8 cellular contexts compared by ENCODE assay signal in genomic region chr5:138032572-138033274, GRCh38. TPM values are rescaled to one million over a fixed set of nuclear protein-coding genes. Genes with fewer than 3 reads are reported as not detected.
DNase-seq lines count a peak whose midpoint lies in the region; ATAC-seq and TF ChIP-seq lines count a peak whose summit lies in the region.

FAM13B (minus strand) TSS chr5:138033079; CDS start chr5:138019111, 13,968 bp downstream.

- H3K4me2 ChIP-seq in hepatocyte, result peak within 1 kb of the TSS; percentile 89

- H3K9me3 ChIP-seq in ascending aorta (no peaks in the 10 kb centered on the region), hepatocyte (ENCODE audit: low read depth) (no peaks in the 10 kb centered on the region)

- WGBS in hepatocyte (ENCODE audit: low lambda C conversion rate, missing lambda C conversion rate), result under 1% methylated on average over 52 of the region's 76 CpGs

- H3K4me1 ChIP-seq in ascending aorta (peaks cover 11 to 23% of the 10 kb centered on the region in 2 donors), hepatocyte (ENCODE audit: insufficient read depth) (peaks cover 19% of the 10 kb centered on the region)

- TF ChIP-seq CTCF in GM13976 (IDR thresholded peaks at IDR 0.05; ENCODE audit: borderline replicate concordance, control extremely low read depth, extremely low read depth, insufficient read depth, missing control alignments) (no peak), ascending aorta (IDR thresholded peaks at IDR 0.05) (peak in 1 of 3 experiments; percentile 4), hepatocyte (IDR thresholded peaks at IDR 0.05; ENCODE audit: poor library complexity) (no peak)

- H3K36me3 ChIP-seq in ascending aorta, result no peaks in the 10 kb centered on the region
- H3K36me3 ChIP-seq in hepatocyte (replicated peaks; ENCODE audit: insufficient read depth, low read depth), result no peaks in the 10 kb centered on the region

- intact Hi-C loops in ascending aorta (cut with DNase I), result loop anchor here (2.0 to 5.0 kb wide), 4 partner anchors 200 to 400 kb away; no protein-coding TSS in a partner anchor
- intact Hi-C loops in sciatic nerve (cut with DNase I), result no loop called here

- H3K9me2 ChIP-seq in hepatocyte (replicated peaks; ENCODE audit: insufficient read depth), result no peaks in the 10 kb centered on the region

- DNase-seq in GM13976 (ENCODE audit: low spot score) (peak; percentile 92), NCI-H1694 (lab: John Stamatoyannopoulos, UW) (peak; percentile 20), T-helper 22 cell (ENCODE audit: low read depth) (peak; percentile 72), ascending aorta (ENCODE audit: low spot score in 2 of 2) (peak; percentile 9 to 85), hepatocyte (ENCODE audit: low spot score) (peak; percentile 92), sciatic nerve (ENCODE audit: low spot score) (peak; percentile 88), NCI-H128 (lab: John Stamatoyannopoulos, UW; ENCODE audit: unreplicated experiment) (no peak)

- peaks cover 47% of the 10 kb centered on the region for H3K79me2 ChIP-seq in hepatocyte

- H3K4me3 ChIP-seq in ascending aorta (peak within 1 kb of the TSS; percentile 81 to 96), hepatocyte (peak within 1 kb of the TSS; percentile 91)

- ATAC-seq in HG02840 (IDR thresholded peaks at IDR 0.05; ENCODE audit: low FRiP score, unreplicated experiment), result peak; percentile 42
- ATAC-seq in sciatic nerve, result peak; percentile 97

- H4K20me1 ChIP-seq in hepatocyte (ENCODE audit: insufficient read depth, poor library complexity, severe bottlenecking), result peaks cover 43% of the 10 kb centered on the region

- H2AFZ ChIP-seq in hepatocyte, result peak within 1 kb of the TSS; percentile 95

- in situ Hi-C loops in GM13976 (cut with MboI; ENCODE audit: low sequenced_read_pairs, unreplicated experiment), result no loop called here

- H3K27me3 ChIP-seq in ascending aorta (no peaks in the 10 kb centered on the region), hepatocyte (no peaks in the 10 kb centered on the region)

- H3K27ac ChIP-seq in ascending aorta, result peak within 1 kb of the TSS; percentile 99 to 100
- peak within 1 kb of the TSS; percentile 100 for H3K27ac ChIP-seq in hepatocyte

RNA-seq across cellular contexts. Expression of gene FAM13B, which starts in this region (rescaled TPM):
- total RNA-seq in ascending aorta, result 19.2 TPM
- total RNA-seq in hepatocyte, result 19.6 and 22.7 TPM in 2 replicates
- polyA plus RNA-seq in hepatocyte, result 8.1 and 9.4 TPM in 2 replicates
- 82.4 TPM for total RNA-seq in sciatic nerve
